13 cellular contexts compared by ENCODE assay signal in genomic region chr3:133168025-133168401, GRCh38.
A peak's percentile ranks its signal among the peaks of the same experiment; 100 is the strongest.
DNase-seq lines count a peak whose midpoint lies in the region; ATAC-seq and TF ChIP-seq lines count a peak whose summit lies in the region.
"Had no signal": no experiment of that assay in that cellular context is flagged by ENCODE, and none has a peak within 500 bp of the region (broad histone marks: within the 10 kb centered on the region; RNA-seq: fewer than 3 reads in every experiment).

No MANE protein-coding gene starts in this region.

- H4K20me1 ChIP-seq in HCT116 (ENCODE audit: insufficient read depth) (no peaks in the 10 kb centered on the region), smooth muscle cell (ENCODE audit: low read depth) (no peaks in the 10 kb centered on the region)

- H3K4me3 Mint-ChIP-seq in chondrocyte (ENCODE audit: unreplicated experiment), result no peak overlapping the region
- H3K4me3 Mint-ChIP-seq: T-cell had no signal

- H3K4me1 Mint-ChIP-seq in chondrocyte (ENCODE audit: low read depth), result no peaks in the 10 kb centered on the region

- H3K4me2 ChIP-seq in HCT116 (ENCODE audit: low read length) (no peak overlapping the region), smooth muscle cell (no peak overlapping the region)

- H3K79me2 ChIP-seq in HCT116 (ENCODE audit: insufficient read depth, low read length) (no peaks in the 10 kb centered on the region), smooth muscle cell (ENCODE audit: low read depth) (no peaks in the 10 kb centered on the region)

- ATAC-seq in Right ventricle myocardium inferior, result no peak
- no peak for ATAC-seq in HCT116
- ATAC-seq: T-cell had no signal

- H3K9ac ChIP-seq in HCT116 (ENCODE audit: low read length) (no peak overlapping the region), smooth muscle cell (ENCODE audit: low read depth) (no peak overlapping the region)

- 100% methylated on average over 1 of the region's 1 CpG for WGBS in smooth muscle cell (ENCODE audit: low lambda C conversion rate)

- H3K9me2 ChIP-seq in HCT116 (ENCODE audit: insufficient read depth), result no peaks in the 10 kb centered on the region

- no peaks in the 10 kb centered on the region for H3F3A ChIP-seq in smooth muscle cell (ENCODE audit: low read depth)

- H3K4me1 ChIP-seq in cardiac muscle cell (ENCODE audit: low read depth) (no peaks in the 10 kb centered on the region), HCT116 (ENCODE audit: control insufficient read depth in 1 of 2, insufficient read depth in 2 of 2, low read length in 2 of 2) (no peaks in the 10 kb centered on the region), smooth muscle cell (ENCODE audit: low read depth) (no peaks in the 10 kb centered on the region)

- peaks cover 17% of the 10 kb centered on the region for H3K27me3 ChIP-seq in cardiac muscle cell
- H3K27me3 ChIP-seq in HCT116 (ENCODE audit: insufficient read depth, low read length), result 0 out of 2 replicates have a peak, but pooled peaks cover 12% of the 10 kb centered on the region
- H3K27me3 ChIP-seq in smooth muscle cell (ENCODE audit: low read depth), result no peaks in the 10 kb centered on the region

- peaks cover 2% of the 10 kb centered on the region for H3K27me3 Mint-ChIP-seq in chondrocyte (ENCODE audit: low read depth)

- H2AFZ ChIP-seq in HCT116 (ENCODE audit: low read depth, low read length, poor library complexity, severe bottlenecking), result no peak overlapping the region
- H2AFZ ChIP-seq in smooth muscle cell (ENCODE audit: low read depth), result no peak overlapping the region

- CTCF ChIA-PET in HCT116 (lab: Charles Lee), result no interaction called here

- RAD21 ChIA-PET in HCT116 (lab: Charles Lee; ENCODE audit: low non-redundant PET in 1 of 2, low total read pairs in 2 of 2, uncharacterized antibody in 2 of 2, unreplicated experiment in 2 of 2), result no interaction called here

- no peaks in the 10 kb centered on the region for H3K36me3 ChIP-seq in cardiac muscle cell
- H3K36me3 ChIP-seq in HCT116 (ENCODE audit: control insufficient read depth in 1 of 2, insufficient read depth in 2 of 2, low read length in 2 of 2), result no peaks in the 10 kb centered on the region
- H3K36me3 ChIP-seq in smooth muscle cell (ENCODE audit: low read depth), result no peaks in the 10 kb centered on the region

- no peaks in the 10 kb centered on the region for H3K36me3 Mint-ChIP-seq in chondrocyte (ENCODE audit: low read depth)
- H3K36me3 Mint-ChIP-seq: CD4-positive, alpha-beta memory T cell; T-cell had no signal

- H3K9me3 ChIP-seq in cardiac muscle cell (ENCODE audit: low read depth) (no peaks in the 10 kb centered on the region), HCT116 (ENCODE audit: control insufficient read depth in 1 of 2, insufficient read depth in 1 of 2, low read depth in 1 of 2, low read length in 2 of 2) (no peaks in the 10 kb centered on the region), smooth muscle cell (replicated peaks; ENCODE audit: low read depth) (no peaks in the 10 kb centered on the region)

- POLR2A ChIA-PET in HCT116 (lab: Charles Lee), result no interaction called here

- no peak for TF ChIP-seq RAD21 in HCT116 (IDR thresholded peaks at IDR 0.05; ENCODE audit: low read depth)

- intact Hi-C loops in Right ventricle myocardium inferior (cut with DNase I) (no loop called here), HCT116 (cut with micrococcal nuclease) (no loop called here)

- peak; percentile 3 for TF ChIP-seq CTCF in cardiac muscle cell (IDR thresholded peaks at IDR 0.05; ENCODE audit: low read depth, low read length)
- peak in 2 of 3 experiments; percentile 7 to 36; a peak in 1 of 6 replicates for TF ChIP-seq CTCF in HCT116 (IDR thresholded peaks at IDR 0.05 in 2 of 3, conservative IDR thresholded peaks at IDR 0.05 in 1 of 3; ENCODE audit: borderline replicate concordance in 1 of 3, insufficient read depth in 1 of 3, low read depth in 2 of 3, low read length in 2 of 3)
- peak; percentile 23; the same call in 1 of the 2 replicates for TF ChIP-seq CTCF in WI38 (IDR thresholded peaks at IDR 0.05; ENCODE audit: low read depth, low read length)
- TF ChIP-seq CTCF in smooth muscle cell (IDR thresholded peaks at IDR 0.05; ENCODE audit: borderline replicate concordance, insufficient read depth, poor library complexity, severe bottlenecking), result peak; percentile 13
- TF ChIP-seq CTCF in chondrocyte (IDR thresholded peaks at IDR 0.05), result no peak

- TF ChIP-seq POLR2A in HCT116 (IDR thresholded peaks at IDR 0.05; ENCODE audit: borderline replicate concordance, extremely low read depth, insufficient read depth, insufficient read length), result no peak

- BruUV-seq in HCT116 (replicated peaks; lab: Mats Ljungman, UMichigan), result no TSS peak

- no peak overlapping the region for H3K27ac Mint-ChIP-seq in chondrocyte (ENCODE audit: unreplicated experiment)
- H3K27ac Mint-ChIP-seq: CD4-positive, alpha-beta memory T cell; T-cell had no signal

- DNase-seq in cardiac muscle cell (ENCODE audit: low read depth in 1 of 2, low spot score in 1 of 2), result no peak
- DNase-seq in Right ventricle myocardium inferior (ENCODE audit: missing footprints), result no peak
- no peak for DNase-seq in HCT116 (ENCODE audit: low read depth, low spot score)
- DNase-seq in smooth muscle cell (lab: John Stamatoyannopoulos, UW; ENCODE audit: unreplicated experiment), result no peak
- DNase-seq in HuH-7.5 (ENCODE audit: low spot score), result no peak
- DNase-seq in chondrocyte (ENCODE audit: low spot score), result no peak
- no peak for DNase-seq in NCI-H2171 treated with DMSO at 0.1 percent for 48 hours (lab: John Stamatoyannopoulos, UW)
- DNase-seq: AML-193; CD4-positive, alpha-beta memory T cell; NCI-H1105 treated with DMSO at 0.1 percent for 48 hours; NCI-H187 treated with DMSO at 0.1 percent for 48 hours; T-cell had no signal

- no peak overlapping the region for H3K27ac ChIP-seq in cardiac muscle cell
- no peak overlapping the region for H3K27ac ChIP-seq in HCT116 (ENCODE audit: low read depth, low read length)
- H3K27ac ChIP-seq in smooth muscle cell (ENCODE audit: low read depth), result no peak overlapping the region

- no peaks in the 10 kb centered on the region for H3K9me3 Mint-ChIP-seq in chondrocyte (ENCODE audit: low read depth)
- H3K9me3 Mint-ChIP-seq: T-cell had no signal

- H3K4me3 ChIP-seq in cardiac muscle cell (no peak overlapping the region), HCT116 (replicated peaks in 1 of 2; ENCODE audit: low read depth in 1 of 2, low read length in 2 of 2) (no peak overlapping the region), WI38 (ENCODE audit: low read depth, low read length) (no peak overlapping the region), smooth muscle cell (no peak overlapping the region)

TF ChIP-seq in HCT116, 20 proteins besides CTCF, POLR2A, EP300 and RAD21:
- TF ChIP-seq YY1 (IDR thresholded peaks at IDR 0.05; ENCODE audit: extremely low read depth, insufficient replicate concordance, low read depth, low read length), result no peak
- no peak for TF ChIP-seq EZH2phosphoT487 (IDR thresholded peaks at IDR 0.05; ENCODE audit: borderline replicate concordance)
- TF ChIP-seq, protein P1, sequence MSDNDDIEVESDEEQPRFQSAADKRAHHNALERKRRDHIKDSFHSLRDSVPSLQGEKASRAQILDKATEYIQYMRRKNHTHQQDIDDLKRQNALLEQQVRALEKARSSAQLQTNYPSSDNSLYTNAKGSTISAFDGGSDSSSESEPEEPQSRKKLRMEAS (IDR thresholded peaks at IDR 0.05), result no peak
- TF ChIP-seq, protein P2, sequence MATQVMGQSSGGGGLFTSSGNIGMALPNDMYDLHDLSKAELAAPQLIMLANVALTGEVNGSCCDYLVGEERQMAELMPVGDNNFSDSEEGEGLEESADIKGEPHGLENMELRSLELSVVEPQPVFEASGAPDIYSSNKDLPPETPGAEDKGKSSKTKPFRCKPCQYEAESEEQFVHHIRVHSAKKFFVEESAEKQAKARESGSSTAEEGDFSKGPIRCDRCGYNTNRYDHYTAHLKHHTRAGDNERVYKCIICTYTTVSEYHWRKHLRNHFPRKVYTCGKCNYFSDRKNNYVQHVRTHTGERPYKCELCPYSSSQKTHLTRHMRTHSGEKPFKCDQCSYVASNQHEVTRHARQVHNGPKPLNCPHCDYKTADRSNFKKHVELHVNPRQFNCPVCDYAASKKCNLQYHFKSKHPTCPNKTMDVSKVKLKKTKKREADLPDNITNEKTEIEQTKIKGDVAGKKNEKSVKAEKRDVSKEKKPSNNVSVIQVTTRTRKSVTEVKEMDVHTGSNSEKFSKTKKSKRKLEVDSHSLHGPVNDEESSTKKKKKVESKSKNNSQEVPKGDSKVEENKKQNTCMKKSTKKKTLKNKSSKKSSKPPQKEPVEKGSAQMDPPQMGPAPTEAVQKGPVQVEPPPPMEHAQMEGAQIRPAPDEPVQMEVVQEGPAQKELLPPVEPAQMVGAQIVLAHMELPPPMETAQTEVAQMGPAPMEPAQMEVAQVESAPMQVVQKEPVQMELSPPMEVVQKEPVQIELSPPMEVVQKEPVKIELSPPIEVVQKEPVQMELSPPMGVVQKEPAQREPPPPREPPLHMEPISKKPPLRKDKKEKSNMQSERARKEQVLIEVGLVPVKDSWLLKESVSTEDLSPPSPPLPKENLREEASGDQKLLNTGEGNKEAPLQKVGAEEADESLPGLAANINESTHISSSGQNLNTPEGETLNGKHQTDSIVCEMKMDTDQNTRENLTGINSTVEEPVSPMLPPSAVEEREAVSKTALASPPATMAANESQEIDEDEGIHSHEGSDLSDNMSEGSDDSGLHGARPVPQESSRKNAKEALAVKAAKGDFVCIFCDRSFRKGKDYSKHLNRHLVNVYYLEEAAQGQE (IDR thresholded peaks at IDR 0.05; ENCODE audit: low read depth), result no peak
- TF ChIP-seq CBX3 (IDR thresholded peaks at IDR 0.05; ENCODE audit: low read depth), result no peak
- TF ChIP-seq, protein P3, sequence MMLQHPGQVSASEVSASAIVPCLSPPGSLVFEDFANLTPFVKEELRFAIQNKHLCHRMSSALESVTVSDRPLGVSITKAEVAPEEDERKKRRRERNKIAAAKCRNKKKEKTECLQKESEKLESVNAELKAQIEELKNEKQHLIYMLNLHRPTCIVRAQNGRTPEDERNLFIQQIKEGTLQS (IDR thresholded peaks at IDR 0.05), result no peak
- no peak for TF ChIP-seq JUND (IDR thresholded peaks at IDR 0.05)
- no peak for TF ChIP-seq SP1 (IDR thresholded peaks at IDR 0.05; ENCODE audit: low read depth)
- TF ChIP-seq SIN3A (IDR thresholded peaks at IDR 0.05; ENCODE audit: low read depth), result no peak
- TF ChIP-seq EZH2 (IDR thresholded peaks at IDR 0.05), result no peak
- TF ChIP-seq ZFX (IDR thresholded peaks at IDR 0.05), result no peak
- TF ChIP-seq ZNF274 (IDR thresholded peaks at IDR 0.05; ENCODE audit: low read depth, low read length), result no peak
TF ChIP-seq in HCT116: peak in this region for 0.
